1 cellular context compared by ENCODE assay signal in the genomic region with DNA sequence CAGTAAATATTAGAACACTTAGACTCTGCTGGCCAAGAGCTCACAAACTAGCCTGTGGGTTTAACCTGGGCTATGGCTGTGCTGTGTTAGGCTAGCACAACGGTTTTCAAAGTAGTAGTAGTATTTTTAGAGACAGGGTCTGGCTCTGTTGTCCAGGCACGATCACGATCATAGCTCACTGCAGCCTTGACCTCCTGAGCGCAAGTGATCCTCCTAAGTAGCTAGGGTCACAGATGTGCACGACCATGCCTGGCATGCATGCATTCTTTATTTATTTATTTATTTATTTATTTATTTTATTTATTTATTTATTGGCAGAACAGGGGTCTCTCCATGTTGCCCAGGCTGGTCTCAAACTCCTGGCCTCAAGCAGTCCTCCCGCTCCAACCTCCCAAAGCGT.
TF ChIP-seq lines count a peak whose summit lies in the region.

No MANE protein-coding gene starts in this region.

TF ChIP-seq in HepG2, 621 proteins besides CTCF, POLR2A, EP300 and RAD21:
- 0 out of 2 replicates have a peak, but pooled peaks have one; percentile 53 for TF ChIP-seq ZNF121 (CRISPR knock-in tag; IDR thresholded peaks at IDR 0.05)
- TF ChIP-seq ZNF607 (CRISPR knock-in tag; IDR thresholded peaks at IDR 0.05; ENCODE audit: borderline replicate concordance), result no peak
- no peak for TF ChIP-seq HOXD1 (CRISPR knock-in tag; IDR thresholded peaks at IDR 0.05)
